Comparison of ENCODE assay signal across 8 cellular contexts in the genomic region with DNA sequence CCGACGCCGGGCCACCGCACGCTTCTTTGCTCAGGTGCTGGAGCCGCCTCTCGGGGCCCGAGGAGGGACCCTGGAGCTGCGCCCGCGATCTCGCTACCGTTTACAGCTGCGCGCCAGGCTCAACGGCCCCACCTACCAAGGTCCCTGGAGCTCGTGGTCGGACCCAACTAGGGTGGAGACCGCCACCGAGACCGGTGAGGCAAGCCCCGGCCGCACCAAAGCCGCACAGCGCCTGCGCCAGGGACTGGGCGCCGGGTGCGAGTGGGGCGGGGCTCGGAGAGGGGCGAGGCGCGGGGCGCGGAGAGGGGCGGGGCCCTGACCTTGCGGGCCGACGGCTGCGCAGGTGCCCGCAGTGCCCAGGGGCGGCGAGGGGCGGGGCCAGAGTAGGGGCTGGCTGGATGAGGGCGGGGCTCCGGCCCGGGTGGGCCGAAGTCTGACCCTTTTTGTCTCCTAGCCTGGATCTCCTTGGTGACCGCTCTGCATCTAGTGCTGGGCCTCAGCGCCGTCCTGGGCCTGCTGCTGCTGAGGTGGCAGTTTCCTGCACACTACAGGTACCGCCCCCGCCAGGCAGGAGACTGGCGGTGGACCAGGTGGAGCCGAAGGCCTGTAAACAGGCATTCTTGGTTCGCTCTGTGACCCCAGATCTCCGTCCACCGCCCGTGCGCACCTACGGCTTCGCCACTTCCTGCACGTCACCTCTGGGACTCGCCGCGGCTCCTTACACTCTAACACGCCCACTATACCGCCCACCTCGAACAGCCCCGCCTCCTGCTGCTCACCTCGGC. TPM values are rescaled to one million over a fixed set of nuclear protein-coding genes. Genes with fewer than 3 reads are reported as not detected.
A peak's percentile ranks its signal among the peaks of the same experiment; 100 is the strongest.
DNase-seq lines count a peak whose midpoint lies in the region; ATAC-seq, FAIRE-seq and TF ChIP-seq lines count a peak whose summit lies in the region.

No MANE protein-coding gene starts in this region.

- no peaks in the 10 kb centered on the region for H3K9me3 Mint-ChIP-seq in WTC11

- no peak for TF ChIP-seq CTCF in A549 (IDR thresholded peaks at IDR 0.05)
- no peak for TF ChIP-seq CTCF in WTC11 (IDR thresholded peaks at IDR 0.05)
- no peak for TF ChIP-seq CTCF in coronary artery (IDR thresholded peaks at IDR 0.05)

- H3K27ac ChIP-seq in A549, result peak overlapping the region; percentile 96 to 99
- peak overlapping the region; percentile 76 to 86 for H3K27ac ChIP-seq in coronary artery

- CTCF ChIA-PET in A549 (lab: Yijun Ruan, JAX), result no interaction called here
- CTCF ChIA-PET in WTC11 (lab: Charles Lee), result interaction anchor here (0.9 to 2.9 kb wide), 5 partner anchors 9 to 436 kb away, joined by 3 to 22 read pairs (median 8); a partner anchor contains a TSS

- H3K4me3 Mint-ChIP-seq in WTC11, result peak overlapping the region; percentile 72

- FAIRE-seq in A549 (lab: Jason Lieb, UNC), result no peak

- no peak for TF ChIP-seq RAD21 in A549 (conservative IDR thresholded peaks at IDR 0.05 in 1 of 2, IDR thresholded peaks at IDR 0.05 in 1 of 2)

- TF ChIP-seq POLR2A in A549 (IDR thresholded peaks at IDR 0.05; ENCODE audit: low read length), result peak; percentile 70

- TF ChIP-seq EP300 in A549 (IDR thresholded peaks at IDR 0.05), result no peak

- 0% methylated on average over 12 of the region's 72 CpGs for WGBS in A549 (ENCODE audit: missing lambda C conversion rate)

- H3K4me1 Mint-ChIP-seq in WTC11, result peaks cover 25% of the 10 kb centered on the region

- ATAC-seq in A549, result peak; percentile 93
- peak; percentile 82 for ATAC-seq in GM19351 (IDR thresholded peaks at IDR 0.05; ENCODE audit: unreplicated experiment)
- peak; percentile 89 for ATAC-seq in WTC11
- no peak for ATAC-seq in HG03097 (IDR thresholded peaks at IDR 0.05; ENCODE audit: low FRiP score, unreplicated experiment)

- H3K4me1 ChIP-seq in A549, result peaks cover 9% of the 10 kb centered on the region; the same call in 2 of the 3 replicates

- H3K27me3 Mint-ChIP-seq in WTC11 (ENCODE audit: low read depth), result peaks cover 16% of the 10 kb centered on the region

- H3K4me2 ChIP-seq in A549, result peak overlapping the region; percentile 82

- DNase-seq in A549 (ENCODE audit: low read depth in 1 of 2, low spot score in 1 of 2) (peak; percentile 79 to 89), NCI-H2029 treated with DMSO at 0.1 percent for 48 hours (lab: John Stamatoyannopoulos, UW) (peak; percentile 95), WTC11 (ENCODE audit: low spot score) (peak; percentile 97), coronary artery (ENCODE audit: low spot score) (peak; percentile 89), left kidney (ENCODE audit: low read depth, low spot score) (peak; percentile 97)
- peak; percentile 27 to 29 for DNase-seq in stimulated activated CD4-positive, alpha-beta T cell treated with anti-CD3 and anti-CD28 coated beads, Interleukin-1b, Interleukin-23, amount 100 ng/mL, for 4 hours (ENCODE audit: low read depth in 2 of 2)

- H3K27ac Mint-ChIP-seq in WTC11, result peak overlapping the region; percentile 95

- H3K4me3 ChIP-seq in A549 (peak overlapping the region; percentile 70), coronary artery (peak overlapping the region; percentile 76)

- no peaks in the 10 kb centered on the region for H3K9me3 ChIP-seq in A549

- no peaks in the 10 kb centered on the region for H3K36me3 Mint-ChIP-seq in WTC11

- POLR2A ChIA-PET in A549 (lab: Yijun Ruan, JAX), result interaction anchor here (0.9 to 1.9 kb wide), 8 partner anchors 9 to 411 kb away, joined by 3 to 18 read pairs (median 4); a partner anchor contains a TSS
- POLR2A ChIA-PET in WTC11 (lab: Charles Lee), result interaction anchor here (0.8 to 1.8 kb wide), 7 partner anchors 9 to 502 kb away, joined by 3 to 21 read pairs (median 4); a partner anchor contains a TSS

TF ChIP-seq in A549, 52 proteins besides CTCF, POLR2A, EP300 and RAD21 (continues in another document):
- TF ChIP-seq FOSB (CRISPR knock-in tag; IDR thresholded peaks at IDR 0.05) (no peak), PHF8 (IDR thresholded peaks at IDR 0.05; ENCODE audit: borderline replicate concordance, low read depth) (peak; percentile 48; the same call in 1 of the 2 replicates), HOXA7 (CRISPR knock-in tag; IDR thresholded peaks at IDR 0.05) (no peak), NFE2L2 (conservative IDR thresholded peaks at IDR 0.05; ENCODE audit: low read length) (no peak), RARB (CRISPR knock-in tag; IDR thresholded peaks at IDR 0.05) (no peak), HEYL (CRISPR knock-in tag; IDR thresholded peaks at IDR 0.05) (no peak), SREBF2 (IDR thresholded peaks at IDR 0.05) (no peak)
- TF ChIP-seq, protein P1, sequence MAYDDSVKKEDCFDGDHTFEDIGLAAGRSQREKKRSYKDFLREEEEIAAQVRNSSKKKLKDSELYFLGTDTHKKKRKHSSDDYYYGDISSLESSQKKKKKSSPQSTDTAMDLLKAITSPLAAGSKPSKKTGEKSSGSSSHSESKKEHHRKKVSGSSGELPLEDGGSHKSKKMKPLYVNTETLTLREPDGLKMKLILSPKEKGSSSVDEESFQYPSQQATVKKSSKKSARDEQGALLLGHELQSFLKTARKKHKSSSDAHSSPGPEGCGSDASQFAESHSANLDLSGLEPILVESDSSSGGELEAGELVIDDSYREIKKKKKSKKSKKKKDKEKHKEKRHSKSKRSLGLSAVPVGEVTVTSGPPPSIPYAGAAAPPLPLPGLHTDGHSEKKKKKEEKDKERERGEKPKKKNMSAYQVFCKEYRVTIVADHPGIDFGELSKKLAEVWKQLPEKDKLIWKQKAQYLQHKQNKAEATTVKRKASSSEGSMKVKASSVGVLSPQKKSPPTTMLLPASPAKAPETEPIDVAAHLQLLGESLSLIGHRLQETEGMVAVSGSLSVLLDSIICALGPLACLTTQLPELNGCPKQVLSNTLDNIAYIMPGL (CRISPR knock-in tag; IDR thresholded peaks at IDR 0.05; ENCODE audit: borderline replicate concordance), result no peak

TF ChIP-seq in WTC11, 78 proteins besides CTCF, POLR2A, EP300 and RAD21 (continues in another document):
- TF ChIP-seq FOXJ3 (CRISPR knock-in tag; IDR thresholded peaks at IDR 0.05; ENCODE audit: borderline replicate concordance) (no peak), RELA (CRISPR knock-in tag; IDR thresholded peaks at IDR 0.05; ENCODE audit: borderline replicate concordance) (no peak), NR3C1 (CRISPR knock-in tag; conservative IDR thresholded peaks at IDR 0.05; ENCODE audit: low read depth) (no peak; the same call in 1 of the 2 replicates)
- TF ChIP-seq, protein P2, sequence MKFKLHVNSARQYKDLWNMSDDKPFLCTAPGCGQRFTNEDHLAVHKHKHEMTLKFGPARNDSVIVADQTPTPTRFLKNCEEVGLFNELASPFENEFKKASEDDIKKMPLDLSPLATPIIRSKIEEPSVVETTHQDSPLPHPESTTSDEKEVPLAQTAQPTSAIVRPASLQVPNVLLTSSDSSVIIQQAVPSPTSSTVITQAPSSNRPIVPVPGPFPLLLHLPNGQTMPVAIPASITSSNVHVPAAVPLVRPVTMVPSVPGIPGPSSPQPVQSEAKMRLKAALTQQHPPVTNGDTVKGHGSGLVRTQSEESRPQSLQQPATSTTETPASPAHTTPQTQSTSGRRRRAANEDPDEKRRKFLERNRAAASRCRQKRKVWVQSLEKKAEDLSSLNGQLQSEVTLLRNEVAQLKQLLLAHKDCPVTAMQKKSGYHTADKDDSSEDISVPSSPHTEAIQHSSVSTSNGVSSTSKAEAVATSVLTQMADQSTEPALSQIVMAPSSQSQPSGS (CRISPR knock-in tag; IDR thresholded peaks at IDR 0.05; ENCODE audit: borderline replicate concordance, low read depth), result no peak

RNA-seq across cellular contexts. Expression of a gene that starts 9.8 kb away (rescaled TPM):
- 73.8 and 91.5 TPM in 2 replicates for polyA plus RNA-seq in A549 (2011; rRNA removed)
- 287 and 317 TPM in 2 replicates for polyA plus RNA-seq in A549 (2012; cell fraction: cytosol; rRNA removed)
- 359 and 455 TPM in 2 replicates for polyA plus RNA-seq in A549 (2012; cell fraction: nucleus; rRNA removed)
- polyA plus RNA-seq in A549 (2017; fragmentation: RNase III; extraction: RNeasy Plus Mini Kit Qiagen cat#74134 plus additional on column Dnase treatment), result 106 to 141 TPM (median 116 TPM) in 3 replicates
- 147 and 162 TPM in 2 replicates for polyA minus RNA-seq in A549 (2011; rRNA and poly(A)+ RNA removed)
- total RNA-seq in WTC11 (2021), result 246 to 280 TPM (median 265 TPM) in 3 replicates

RNA-seq across cellular contexts. Expression of a gene that starts 11.4 kb away (rescaled TPM):
- polyA plus RNA-seq in A549 (2011; rRNA removed), result not detected in 2 replicates
- 0.04 TPM in 1 of 2 replicates, not detected in the other for polyA plus RNA-seq in A549 (2012; cell fraction: cytosol; rRNA removed)
- polyA plus RNA-seq in A549 (2012; cell fraction: nucleus; rRNA removed), result not detected in 2 replicates
- not detected in 3 replicates for polyA plus RNA-seq in A549 (2017; fragmentation: RNase III; extraction: RNeasy Plus Mini Kit Qiagen cat#74134 plus additional on column Dnase treatment)
- not detected in 2 replicates for polyA minus RNA-seq in A549 (2011; rRNA and poly(A)+ RNA removed)
- total RNA-seq in WTC11 (2021), result 0.15 to 0.44 TPM (median 0.21 TPM) in 3 replicates

RNA-seq across cellular contexts. Expression of a gene that starts 18.8 kb away (rescaled TPM):
- 124 and 147 TPM in 2 replicates for polyA plus RNA-seq in A549 (2011; rRNA removed)
- 138 and 175 TPM in 2 replicates for polyA plus RNA-seq in A549 (2012; cell fraction: cytosol; rRNA removed)
- polyA plus RNA-seq in A549 (2012; cell fraction: nucleus; rRNA removed), result 148 and 157 TPM in 2 replicates
- polyA plus RNA-seq in A549 (2017; fragmentation: RNase III; extraction: RNeasy Plus Mini Kit Qiagen cat#74134 plus additional on column Dnase treatment), result 96.6 to 105 TPM (median 104 TPM) in 3 replicates
- polyA minus RNA-seq in A549 (2011; rRNA and poly(A)+ RNA removed), result 90.1 and 90.3 TPM in 2 replicates
- 22.6 to 26.6 TPM (median 24.1 TPM) in 3 replicates for total RNA-seq in WTC11 (2021)

RNA-seq across cellular contexts. Expression of a gene that starts 40.6 kb away (rescaled TPM):
- polyA plus RNA-seq in A549 (2011; rRNA removed) (33.9 and 40.4 TPM in 2 replicates), A549 (2017; fragmentation: RNase III; extraction: RNeasy Plus Mini Kit Qiagen cat#74134 plus additional on column Dnase treatment) (21.8 to 26.0 TPM (median 23.4 TPM) in 3 replicates)
- 20.2 TPM in 2 replicates for polyA plus RNA-seq in A549 (2012; cell fraction: cytosol; rRNA removed)
- polyA plus RNA-seq in A549 (2012; cell fraction: nucleus; rRNA removed), result 11.0 and 15.1 TPM in 2 replicates
- 22.2 and 23.1 TPM in 2 replicates for polyA minus RNA-seq in A549 (2011; rRNA and poly(A)+ RNA removed)
- total RNA-seq in WTC11 (2021), result 17.7 to 19.5 TPM (median 18.0 TPM) in 3 replicates

RNA-seq across cellular contexts. Expression of a gene that starts 40.7 kb away (rescaled TPM):
- 6.5 and 10.4 TPM in 2 replicates for polyA plus RNA-seq in A549 (2011; rRNA removed)
- 5.1 and 6.9 TPM in 2 replicates for polyA plus RNA-seq in A549 (2012; cell fraction: cytosol; rRNA removed)
- polyA plus RNA-seq in A549 (2012; cell fraction: nucleus; rRNA removed), result 30.4 and 35.8 TPM in 2 replicates
- polyA plus RNA-seq in A549 (2017; fragmentation: RNase III; extraction: RNeasy Plus Mini Kit Qiagen cat#74134 plus additional on column Dnase treatment), result 6.1 to 7.4 TPM (median 7.3 TPM) in 3 replicates
- 38.9 and 42.4 TPM in 2 replicates for polyA minus RNA-seq in A549 (2011; rRNA and poly(A)+ RNA removed)
- 20.2 to 28.4 TPM (median 21.5 TPM) in 3 replicates for total RNA-seq in WTC11 (2021)

Comparison
In these comparisons a context has a peak if more than half of its experiments do, and no peak if none do; other contexts are left out.
1. DNase-seq: peak in every context shown above with its lines; median percentile 97 in WTC11; 97 in left kidney; 95 in NCI-H2029 treated with DMSO at 0.1 percent for 48 hours; 89 in coronary artery; 84 in A549; 28 in stimulated activated CD4-positive, alpha-beta T cell treated with anti-CD3 and anti-CD28 coated beads, Interleukin-1b, Interleukin-23, amount 100 ng/mL, for 4 hours.